In genomic region chr15:39216816-39217215, GRCh38 we compare ENCODE assay signal across 26 cellular contexts.
"Had no signal": no experiment of that assay in that cellular context is flagged by ENCODE, and none has a peak within 500 bp of the region (broad histone marks: within the 10 kb centered on the region; RNA-seq: fewer than 3 reads in every experiment).

No MANE protein-coding gene starts in this region.

- H3K36me3 ChIP-seq: esophagus squamous epithelium, heart right ventricle, lower lobe of right lung, neutrophil, pancreas, right lobe of liver, thoracic aorta, tibial nerve, upper lobe of right lung, uterus had no signal

- ATAC-seq: heart right ventricle; left ventricle myocardium superior; lower lobe of right lung; naive thymus-derived CD8-positive, alpha-beta T cell; pancreas; right lobe of liver; stimulated activated naive B cell treated with anti-CD40 and anti-IgM and Interleukin-4, amounts not matched to agents 10 μg/mL and 1 μg/mL and 100 μg/mL, for 72 hours; upper lobe of right lung had no signal

- H3K27ac ChIP-seq: coronary artery, esophagus squamous epithelium, heart right ventricle, lower lobe of right lung, neutrophil, pancreas, right lobe of liver, thoracic aorta, tibial nerve, upper lobe of right lung, uterus had no signal

- H3K4me1 ChIP-seq: lower lobe of right lung, right lobe of liver, upper lobe of right lung, uterus had no signal

- H3K4me1 Mint-ChIP-seq: immature natural killer cell; naive thymus-derived CD8-positive, alpha-beta T cell; stimulated activated naive B cell treated with anti-CD40 and anti-IgM and Interleukin-4, amounts not matched to agents 10 μg/mL and 1 μg/mL and 100 μg/mL, for 72 hours had no signal

- H3K9me3 ChIP-seq: esophagus squamous epithelium, neutrophil, pancreas, right lobe of liver, thoracic aorta, tibial nerve, upper lobe of right lung, uterus had no signal

- H3K36me3 Mint-ChIP-seq: immature natural killer cell; stimulated activated naive B cell treated with anti-CD40 and anti-IgM and Interleukin-4, amounts not matched to agents 10 μg/mL and 1 μg/mL and 100 μg/mL, for 72 hours had no signal

- FAIRE-seq: pancreas, small intestine had no signal

- H3K27ac Mint-ChIP-seq: immature natural killer cell; stimulated activated naive B cell treated with anti-CD40 and anti-IgM and Interleukin-4, amounts not matched to agents 10 μg/mL and 1 μg/mL and 100 μg/mL, for 72 hours; stimulated activated naive CD8-positive, alpha-beta T cell treated with anti-CD3 and anti-CD28 coated beads, Interleukin-15, Interleukin-2, amounts not matched to agents 100 ng/mL and 50 ng/mL, for 24 hours had no signal

- H3K27me3 ChIP-seq: esophagus squamous epithelium, heart right ventricle, neutrophil, pancreas, right lobe of liver, tibial nerve, upper lobe of right lung, uterus had no signal

- H3K4me3 ChIP-seq: coronary artery, esophagus squamous epithelium, heart right ventricle, lower lobe of right lung, pancreas, right lobe of liver, thoracic aorta, tibial nerve, upper lobe of right lung, uterus had no signal

- DNase-seq: dermis blood vessel endothelial cell; effector memory CD4-positive, alpha-beta T cell; erythroblast; esophagus squamous epithelium; foreskin melanocyte; glutamatergic neuron; heart right ventricle; hypothalamus; immature natural killer cell; islet precursor cell; left ventricle myocardium superior; lower lobe of right lung; naive thymus-derived CD8-positive, alpha-beta T cell; pancreas; right lobe of liver; small intestine; stimulated activated CD4-positive, alpha-beta T cell treated with anti-CD3 and anti-CD28 coated beads, Interleukin-15, amount 100 ng/mL, for 24 hours; stimulated activated CD4-positive, alpha-beta T cell treated with anti-CD3 and anti-CD28 coated beads, Interleukin-2, amount 100 ng/mL, for 48 hours; stimulated activated naive B cell treated with anti-CD40 and anti-IgM and Interleukin-4, amounts not matched to agents 10 μg/mL and 1 μg/mL and 100 μg/mL, for 72 hours; upper lobe of right lung; uterus had no signal

- H3K4me3 Mint-ChIP-seq: immature natural killer cell; naive thymus-derived CD8-positive, alpha-beta T cell; stimulated activated naive B cell treated with anti-CD40 and anti-IgM and Interleukin-4, amounts not matched to agents 10 μg/mL and 1 μg/mL and 100 μg/mL, for 72 hours; stimulated activated naive CD8-positive, alpha-beta T cell treated with anti-CD3 and anti-CD28 coated beads, Interleukin-15, Interleukin-2, amounts not matched to agents 100 ng/mL and 50 ng/mL, for 24 hours had no signal
